In the genomic region with DNA sequence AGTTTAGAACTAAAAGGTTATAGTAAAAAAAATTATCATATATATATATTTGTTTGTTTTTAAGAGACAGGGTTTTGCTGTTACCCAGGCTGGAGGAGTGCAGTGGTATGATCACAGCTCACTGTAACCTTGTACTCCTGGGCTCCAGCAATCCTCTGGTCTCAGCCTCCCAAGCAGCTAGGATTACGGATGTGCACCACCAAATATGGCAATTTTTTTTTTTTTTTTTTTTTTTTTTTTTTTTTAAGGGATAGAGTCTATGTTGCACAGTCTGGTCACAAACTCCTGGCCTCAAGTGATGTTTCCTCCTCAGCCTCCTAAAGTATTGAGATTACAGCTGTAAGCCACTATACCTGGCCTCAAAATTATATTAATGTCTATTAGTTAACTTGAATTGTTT, we compare ENCODE assay signal across 28 cellular contexts. TPM values are rescaled to one million over a fixed set of nuclear protein-coding genes. Genes with fewer than 3 reads are reported as not detected.
A peak's percentile ranks its signal among the peaks of the same experiment; 100 is the strongest.
DNase-seq lines count a peak whose midpoint lies in the region; ATAC-seq, FAIRE-seq and TF ChIP-seq lines count a peak whose summit lies in the region.
"Had no signal": no experiment of that assay in that cellular context is flagged by ENCODE, and none has a peak within 500 bp of the region (broad histone marks: within the 10 kb centered on the region; RNA-seq: fewer than 3 reads in every experiment).

No MANE protein-coding gene starts in this region.

- H3K4me2 ChIP-seq in GM23338: peak overlapping the region; percentile 67
- H3K4me2 ChIP-seq in H1 (ENCODE audit: insufficient read depth in 1 of 2, low read depth in 2 of 2, low read length in 2 of 2): peak overlapping the region; percentile 54 to 55; a peak in 2 of 4 replicates
- H3K4me2 ChIP-seq: BLaER1 had no signal

- no peaks in the 10 kb centered on the region for H4K20me1 ChIP-seq in GM23338 (replicated peaks; ENCODE audit: insufficient read depth)
- no peaks in the 10 kb centered on the region for H4K20me1 ChIP-seq in H1 (replicated peaks in 1 of 2; ENCODE audit: control insufficient read depth in 1 of 2, insufficient read depth in 2 of 2, low read length in 2 of 2)
- H4K20me1 ChIP-seq: BLaER1 had no signal

- H3K14ac ChIP-seq in H1 (ENCODE audit: insufficient read length): no peak overlapping the region

- H3K9me3 ChIP-seq in HUES48 (ENCODE audit: control insufficient read depth, insufficient read depth, low read length): no peaks in the 10 kb centered on the region
- no peaks in the 10 kb centered on the region for H3K9me3 ChIP-seq in H1 (ENCODE audit: insufficient read depth in 2 of 2, low read depth in 1 of 2, low read length in 1 of 2)
- H3K9me3 ChIP-seq in gastrocnemius medialis: no peaks in the 10 kb centered on the region
- H3K9me3 ChIP-seq: BE2C, BLaER1 had no signal

- H3K4me3 ChIP-seq in GM23338 (peak overlapping the region; percentile 38; the same call in 1 of the 2 replicates), HUES48 (ENCODE audit: low read depth, low read length) (no peak overlapping the region), H1 (ENCODE audit: extremely low read depth in 1 of 4, insufficient read depth in 2 of 4, low read depth in 3 of 4, low read length in 4 of 4) (no peak overlapping the region; a peak in 1 of 8 replicates), gastrocnemius medialis (no peak overlapping the region)
- H3K4me3 ChIP-seq: BLaER1 had no signal

- no peak overlapping the region for H4K5ac ChIP-seq in H1 (ENCODE audit: insufficient read length, low read depth, low read length)

- TF ChIP-seq RAD21 in H1 (IDR thresholded peaks at IDR 0.05 in 1 of 2, conservative IDR thresholded peaks at IDR 0.05 in 1 of 2; ENCODE audit: low read depth in 2 of 2, low read length in 2 of 2): no peak

- H3K36me3 ChIP-seq in GM23338 (ENCODE audit: insufficient read depth) (no peaks in the 10 kb centered on the region), HUES48 (ENCODE audit: control insufficient read depth, insufficient read depth, low read length) (peaks cover 25% of the 10 kb centered on the region), H1 (ENCODE audit: control insufficient read depth in 2 of 4, insufficient read depth in 4 of 4, low read length in 3 of 4) (peaks cover 2 to 16% (median 8%) of the 10 kb centered on the region in 4 experiments; a peak in 4 of 8 replicates), gastrocnemius medialis (peaks cover 0 to 58% of the 10 kb centered on the region in 2 donors)

- H4K91ac ChIP-seq in H1 (replicated peaks; ENCODE audit: insufficient read length, low read length): no peak overlapping the region

- no peak for TF ChIP-seq EP300 in H1 (IDR thresholded peaks at IDR 0.05; ENCODE audit: borderline replicate concordance in 1 of 2, low read depth in 2 of 2, low read length in 2 of 2)

- H3K4ac ChIP-seq in H1 (replicated peaks; ENCODE audit: insufficient read length, low read depth, low read length): no peak overlapping the region

- no peak overlapping the region for H3K56ac ChIP-seq in H1 (replicated peaks; ENCODE audit: insufficient read length, low read depth, low read length)

- H3K4me1 ChIP-seq in GM23338 (ENCODE audit: insufficient read depth) (peaks cover 59% of the 10 kb centered on the region), HUES48 (ENCODE audit: control insufficient read depth, insufficient read depth, low read length) (peaks cover 60% of the 10 kb centered on the region), H1 (replicated peaks in 1 of 4; ENCODE audit: control insufficient read depth in 3 of 4, insufficient read depth in 4 of 4, low read length in 3 of 4) (peaks cover 3 to 34% (median 25%) of the 10 kb centered on the region in 4 experiments; a peak in 6 of 7 replicates), gastrocnemius medialis (no peaks in the 10 kb centered on the region)
- H3K4me1 ChIP-seq: BE2C, BLaER1 had no signal

- no peak overlapping the region for H3K27ac Mint-ChIP-seq in GM23338
- H3K27ac Mint-ChIP-seq: CD14-positive monocyte; CD4-positive, CD25-positive, alpha-beta regulatory T cell; CD8-positive, alpha-beta memory T cell had no signal

- H2BK15ac ChIP-seq in H1 (ENCODE audit: low read length): no peak overlapping the region

- H3K27me3 Mint-ChIP-seq in GM23338 (ENCODE audit: insufficient read depth, low read depth, poor library complexity): no peaks in the 10 kb centered on the region
- H3K27me3 Mint-ChIP-seq: CD4-positive, alpha-beta memory T cell; CD4-positive, CD25-positive, alpha-beta regulatory T cell; CD8-positive, alpha-beta memory T cell had no signal

- CTCF ChIA-PET in H1 (lab: Charles Lee; ENCODE audit: partially characterized antibody): interaction anchor here (0.6 to 5.1 kb wide), 5 partner anchors 9 to 275 kb away, joined by 3 to 50 read pairs (median 4); no protein-coding TSS in a partner anchor

- in situ Hi-C loops in gastrocnemius medialis (cut with MboI; ENCODE audit: low sequenced_read_pairs in 4 of 4): no loop called here

- no peak for DNase-seq in GM23338 (ENCODE audit: low spot score)
- peak; percentile 63 for DNase-seq in NCI-H2171 treated with DMSO at 0.1 percent for 48 hours (lab: John Stamatoyannopoulos, UW)
- no peak for DNase-seq in H1 (ENCODE audit: low read depth in 1 of 2, low spot score in 2 of 2)
- DNase-seq in T-helper 2 cell: no peak
- DNase-seq in gastrocnemius medialis: no peak
- no peak for DNase-seq in mucosa of gallbladder (ENCODE audit: low spot score)
- DNase-seq: 8988T; ACHN; BE2C; C1 segment of cervical spinal cord; CD4-positive, alpha-beta memory T cell; CD4-positive, CD25-positive, alpha-beta regulatory T cell; CD8-positive, alpha-beta memory T cell; COR-L47; DMS 273 treated with DMSO at 0.1 percent for 48 hours; DMS153; DMS53; DMS79; DND-41; EL; GF-D8 had no signal

- H3K9ac ChIP-seq in HUES48 (ENCODE audit: low read depth, low read length) (no peak overlapping the region), H1 (replicated peaks in 1 of 4; ENCODE audit: extremely low read depth in 1 of 4, low read depth in 3 of 4, low read length in 3 of 4) (no peak overlapping the region)
- H3K9ac ChIP-seq: BLaER1 had no signal

- H3K79me2 ChIP-seq in GM23338 (replicated peaks; ENCODE audit: insufficient read depth) (no peaks in the 10 kb centered on the region), H1 (ENCODE audit: control insufficient read depth in 1 of 2, insufficient read depth in 2 of 2, low read length in 2 of 2) (no peaks in the 10 kb centered on the region)

- intact Hi-C loops in gastrocnemius medialis (cut with DNase I; ENCODE audit: low total_unique reads): no loop called here

- peaks cover 25% of the 10 kb centered on the region for H3K36me3 Mint-ChIP-seq in GM23338 (ENCODE audit: low read depth)

- H2BK120ac ChIP-seq in H1 (replicated peaks; ENCODE audit: low read depth, low read length): no peak overlapping the region

- no peaks in the 10 kb centered on the region for H3K23me2 ChIP-seq in H1 (ENCODE audit: low read depth, low read length)

- H4K8ac ChIP-seq in H1 (ENCODE audit: extremely low read depth, insufficient read depth, low read length): no peak overlapping the region

- no peak overlapping the region for H2BK12ac ChIP-seq in H1 (ENCODE audit: low read depth, low read length)

- no peaks in the 10 kb centered on the region for H3K9me2 ChIP-seq in GM23338 (ENCODE audit: insufficient read depth)

- H3K23ac ChIP-seq in H1 (ENCODE audit: insufficient read length): no peak overlapping the region

- H3K4me1 Mint-ChIP-seq in GM23338: peaks cover 45% of the 10 kb centered on the region
- H3K4me1 Mint-ChIP-seq: CD14-positive monocyte had no signal

- POLR2A ChIA-PET in H1 (lab: Charles Lee; ENCODE audit: partially characterized antibody): interaction anchor here (1.2 kb wide), 1 partner anchor 40 kb away, joined by 3 read pairs; no protein-coding TSS in a partner anchor

- H3K27me3 ChIP-seq in GM23338 (ENCODE audit: insufficient read depth) (no peaks in the 10 kb centered on the region), HUES48 (ENCODE audit: control insufficient read depth, insufficient read depth, low read length) (no peaks in the 10 kb centered on the region), H1 (replicated peaks in 1 of 4; ENCODE audit: control insufficient read depth in 3 of 4, extremely low read depth in 1 of 4, insufficient read depth in 3 of 4, low read length in 3 of 4) (no peaks in the 10 kb centered on the region), gastrocnemius medialis (no peaks in the 10 kb centered on the region)
- H3K27me3 ChIP-seq: BE2C, BLaER1 had no signal

- no peak for ATAC-seq in GM23338
- no peak for ATAC-seq in HG03571 (IDR thresholded peaks at IDR 0.05; ENCODE audit: unreplicated experiment)
- ATAC-seq in gastrocnemius medialis: no peak

- H2BK5ac ChIP-seq in H1 (ENCODE audit: low read depth, low read length): no peak overlapping the region

- H3K18ac ChIP-seq in H1 (ENCODE audit: extremely low read depth, low read length): no peak overlapping the region

- H3K4me3 Mint-ChIP-seq in GM23338: no peak overlapping the region
- H3K4me3 Mint-ChIP-seq: CD14-positive monocyte; CD4-positive, alpha-beta memory T cell; CD4-positive, CD25-positive, alpha-beta regulatory T cell; CD8-positive, alpha-beta memory T cell had no signal

- H3F3A ChIP-seq in GM23338 (replicated peaks; ENCODE audit: low read depth): no peaks in the 10 kb centered on the region

- H3K79me1 ChIP-seq in H1 (ENCODE audit: low read depth, low read length): no peaks in the 10 kb centered on the region

- H3K27ac ChIP-seq in GM23338 (ENCODE audit: low read depth) (peak overlapping the region; percentile 84), HUES48 (ENCODE audit: low read depth, low read length) (peak overlapping the region; percentile 77), H1 (ENCODE audit: low read depth, low read length) (no peak overlapping the region), gastrocnemius medialis (no peak overlapping the region)
- H3K27ac ChIP-seq: BLaER1 had no signal

- TF ChIP-seq CTCF in GM23338 (conservative IDR thresholded peaks at IDR 0.05; ENCODE audit: low read depth in 2 of 2) (no peak), H1 (IDR thresholded peaks at IDR 0.05; ENCODE audit: control extremely low read depth in 1 of 3, insufficient read depth in 1 of 3, low read depth in 1 of 3, low read length in 3 of 3) (no peak), gastrocnemius medialis (IDR thresholded peaks at IDR 0.05 in 4 of 5, conservative IDR thresholded peaks at IDR 0.05 in 1 of 5) (no peak)

- FAIRE-seq in H1 (lab: Jason Lieb, UNC): no peak
- FAIRE-seq: A204.1, GM12891 had no signal

- H2AK5ac ChIP-seq in H1 (ENCODE audit: low read depth, low read length): no peak overlapping the region; the same call in 1 of the 2 replicates

- no peak overlapping the region for H2AFZ ChIP-seq in GM23338
- H2AFZ ChIP-seq in H1 (ENCODE audit: low read length): no peak overlapping the region

- TF ChIP-seq POLR2A in H1 (IDR thresholded peaks at IDR 0.05; ENCODE audit: control extremely low read depth in 1 of 2, low read depth in 2 of 2, low read length in 2 of 2) (no peak), gastrocnemius medialis (IDR thresholded peaks at IDR 0.05) (no peak)

- H3K9me3 Mint-ChIP-seq in GM23338: no peaks in the 10 kb centered on the region
- H3K9me3 Mint-ChIP-seq: CD14-positive monocyte; CD4-positive, alpha-beta memory T cell; CD4-positive, CD25-positive, alpha-beta regulatory T cell; CD8-positive, alpha-beta memory T cell had no signal

- WGBS in H1 (ENCODE audit: extremely low coverage in 1 of 2, insufficient coverage in 1 of 2, insufficient read length in 1 of 2, insufficient replicate concordance in 2 of 2, low coverage in 1 of 2, low lambda C conversion rate in 2 of 2, missing lambda C conversion rate in 1 of 2), 2 experiments: 100% methylated on average over 1 of the region's 1 CpG; no CpG with 5 or more reads in 1 of the 2 experiments

- H2BK20ac ChIP-seq in H1 (ENCODE audit: low read length): no peak overlapping the region

RNA-seq across cellular contexts. Expression of gene PAPLN, which starts 48.7 kb away (rescaled TPM):
- 11.3 and 13.2 TPM in 2 replicates for total RNA-seq in GM23338 (2014; rRNA removed; shearing (Covaris generic))
- polyA plus RNA-seq in GM23338 (2016; fragmentation: Nextera tagmentation; extraction: Ambion mirVana) (2.4 and 2.8 TPM in 2 replicates), H1 (2011; rRNA removed) (25.6 and 33.7 TPM in 2 replicates)
- total RNA-seq in H1 (2021; fragmentation: NEBNext Ultra II Directional; extraction: Animal tissue kit (Norgen Biotek cat#: 25700)): 14.8 and 15.9 TPM in 2 replicates
- polyA plus RNA-seq in H1 (2011; cell fraction: cytosol; rRNA removed): 34.9 TPM
- 176 TPM for polyA plus RNA-seq in H1 (2011; cell fraction: nucleus; rRNA removed)
- 23.8 to 37.0 TPM (median 27.7 TPM) in 4 replicates for polyA plus RNA-seq in H1 (2012, experiment 1 of 2)
- 10.2 TPM for polyA plus RNA-seq in H1 (2012, experiment 2 of 2)
- polyA plus RNA-seq in H1 (2013, experiment 1 of 2): 4.1 TPM
- 3.1 TPM for polyA plus RNA-seq in H1 (2013, experiment 2 of 2)
- 22.0 and 24.4 TPM in 2 replicates for polyA minus RNA-seq in H1 (2011; rRNA and poly(A)+ RNA removed)
- polyA minus RNA-seq in H1 (2011; cell fraction: cytosol; rRNA and poly(A)+ RNA removed): 22.1 TPM
- polyA minus RNA-seq in H1 (2011; cell fraction: nucleus; rRNA and poly(A)+ RNA removed): 58.7 TPM
- total RNA-seq in gastrocnemius medialis (1 to 10 TPM; 1.9 to 5.0 (median 2.5) TPM), mucosa of gallbladder (17.3 TPM)
- total RNA-seq: CD4-positive, CD25-positive, alpha-beta regulatory T cell; G401 had no signal

Comparison
In these comparisons a context has a peak if more than half of its experiments do, and no peak if none do; other contexts are left out.
1. H3K27ac ChIP-seq: peak in GM23338 (single experiment) and HUES48 (single experiment); none in H1 (single experiment) and gastrocnemius medialis (0 of 4).